ENCODE assay signal across 21 cellular contexts in genomic region chr9:70134360-70134759, GRCh38.
"Had no signal": no experiment of that assay in that cellular context is flagged by ENCODE, and none has a peak within 500 bp of the region (broad histone marks: within the 10 kb centered on the region; RNA-seq: fewer than 3 reads in every experiment).

No MANE protein-coding gene starts in this region.

- H3K27ac Mint-ChIP-seq: activated CD4-positive, alpha-beta T cell treated with anti-CD3 and anti-CD28 coated beads for 36 hours; activated naive CD8-positive, alpha-beta T cell treated with anti-CD3 and anti-CD28 coated beads for 36 hours; T-helper 2 cell treated with Interferon-gamma antibody and Interleukin-4, amounts not matched to agents 5 μg/mL and 100 μg/mL, for 36 hours; WTC11 had no signal

- H3K9me3 Mint-ChIP-seq: activated naive CD8-positive, alpha-beta T cell treated with anti-CD3 and anti-CD28 coated beads for 36 hours; central memory CD8-positive, alpha-beta T cell; naive B cell; T-helper 2 cell treated with Interferon-gamma antibody and Interleukin-4, amounts not matched to agents 5 μg/mL and 100 μg/mL, for 36 hours; WTC11 had no signal

- H3K36me3 Mint-ChIP-seq: activated naive CD8-positive, alpha-beta T cell treated with anti-CD3 and anti-CD28 coated beads for 36 hours; naive B cell; WTC11 had no signal

- FAIRE-seq: TTC549 had no signal

- H3K9me3 ChIP-seq: gastrocnemius medialis, heart left ventricle, left lung, neutrophil, thoracic aorta, vagina had no signal

- H3K27me3 Mint-ChIP-seq: activated CD4-positive, alpha-beta T cell treated with anti-CD3 and anti-CD28 coated beads for 36 hours; activated naive CD8-positive, alpha-beta T cell treated with anti-CD3 and anti-CD28 coated beads for 36 hours had no signal

- H3K4me1 ChIP-seq: left lung, vagina had no signal

- H3K36me3 ChIP-seq: brain microvascular endothelial cell, gastrocnemius medialis, left lung, neutrophil, thoracic aorta, vagina had no signal

- H3K4me3 ChIP-seq: gastrocnemius medialis, heart left ventricle, left lung, thoracic aorta, vagina had no signal

- H3K27me3 ChIP-seq: brain microvascular endothelial cell, gastrocnemius medialis, heart left ventricle, left lung, neutrophil, vagina had no signal

- H3K4me1 Mint-ChIP-seq: activated CD4-positive, alpha-beta T cell treated with anti-CD3 and anti-CD28 coated beads for 36 hours; activated naive CD8-positive, alpha-beta T cell treated with anti-CD3 and anti-CD28 coated beads for 36 hours; central memory CD8-positive, alpha-beta T cell; naive B cell; WTC11 had no signal

- H3K4me3 Mint-ChIP-seq: activated CD4-positive, alpha-beta T cell treated with anti-CD3 and anti-CD28 coated beads for 36 hours; activated naive CD8-positive, alpha-beta T cell treated with anti-CD3 and anti-CD28 coated beads for 36 hours; central memory CD8-positive, alpha-beta T cell; naive B cell; T-helper 2 cell treated with Interferon-gamma antibody and Interleukin-4, amounts not matched to agents 5 μg/mL and 100 μg/mL, for 36 hours; WTC11 had no signal

- DNase-seq: activated CD4-positive, alpha-beta T cell treated with anti-CD3 and anti-CD28 coated beads for 36 hours; activated CD4-positive, alpha-beta T cell treated with anti-CD3 and anti-CD28 coated beads, Interleukin-2, amount 50 U/mL, for 48 hours; activated naive CD4-positive, alpha-beta T cell; activated naive CD8-positive, alpha-beta T cell treated with anti-CD3 and anti-CD28 coated beads for 36 hours; activated T-cell treated with anti-CD3 and anti-CD28 coated beads for 4 hours; amygdala; brain microvascular endothelial cell; effector CD4-positive, alpha-beta T cell; gastrocnemius medialis; heart left ventricle; left lung; mammary epithelial cell; naive B cell; stimulated activated CD4-positive, alpha-beta T cell treated with anti-CD3 and anti-CD28 coated beads, Interleukin-2, amount 100 ng/mL, for 48 hours had no signal

- ATAC-seq: activated CD4-positive, alpha-beta T cell treated with anti-CD3 and anti-CD28 coated beads for 36 hours; gastrocnemius medialis; left lung; WTC11 had no signal

- H3K27ac ChIP-seq: brain microvascular endothelial cell, gastrocnemius medialis, left lung, neutrophil, vagina had no signal
